In genomic region chr16:53061701-53062159, GRCh38 we compare ENCODE assay signal across 8 cellular contexts. TPM values are rescaled to one million over a fixed set of nuclear protein-coding genes. Genes with fewer than 3 reads are reported as not detected.
DNase-seq lines count a peak whose midpoint lies in the region; ATAC-seq, FAIRE-seq and TF ChIP-seq lines count a peak whose summit lies in the region.

No MANE protein-coding gene starts in this region.

- DNase-seq in NAMALWA (ENCODE audit: low spot score) (peak; percentile 69), H1 (ENCODE audit: low read depth in 1 of 2, low spot score in 2 of 2) (no peak), HPDE6-E6E7 (ENCODE audit: extremely low spot score) (no peak), HuH-7.5 (ENCODE audit: low spot score) (no peak), mesenchymal stem cell (no peak)
- DNase-seq in stimulated activated naive CD8-positive, alpha-beta T cell treated with anti-CD3 and anti-CD28 coated beads, Interleukin-15, Interleukin-2, amounts not matched to agents 100 U/mL and 50 U/mL, for 24 hours: peak; percentile 69

- 69% methylated on average over 3 of the region's 3 CpGs; no CpG with 5 or more reads in 1 of the 2 experiments for WGBS in H1 (ENCODE audit: extremely low coverage in 1 of 2, insufficient coverage in 1 of 2, insufficient read length in 1 of 2, insufficient replicate concordance in 2 of 2, low coverage in 1 of 2, low lambda C conversion rate in 2 of 2, missing lambda C conversion rate in 1 of 2), 2 experiments
- WGBS in mesenchymal stem cell: 96% methylated on average over 3 of the region's 3 CpGs

- H3K23me2 ChIP-seq in H1 (ENCODE audit: low read depth, low read length): no peaks in the 10 kb centered on the region; the same call in 1 of the 2 replicates

- no peak overlapping the region for H3K4ac ChIP-seq in H1 (replicated peaks; ENCODE audit: insufficient read length, low read depth, low read length)
- H3K4ac ChIP-seq in mesenchymal stem cell (ENCODE audit: low read depth in 1 of 2, low read length in 2 of 2): no peak overlapping the region

- no peak overlapping the region for H2AK5ac ChIP-seq in H1 (ENCODE audit: low read depth, low read length)
- H2AK5ac ChIP-seq in mesenchymal stem cell (ENCODE audit: low read length, severe bottlenecking): no peak overlapping the region

- no peak overlapping the region for H3K56ac ChIP-seq in H1 (replicated peaks; ENCODE audit: insufficient read length, low read depth, low read length)

- H2BK5ac ChIP-seq in H1 (ENCODE audit: low read depth, low read length): no peak overlapping the region
- no peak overlapping the region for H2BK5ac ChIP-seq in mesenchymal stem cell (ENCODE audit: low read depth, low read length, poor library complexity, severe bottlenecking)

- H3K27ac ChIP-seq in H1 (ENCODE audit: low read depth, low read length) (no peak overlapping the region), mesenchymal stem cell (ENCODE audit: low read length, poor library complexity, severe bottlenecking) (no peak overlapping the region)

- H3K23ac ChIP-seq in H1 (ENCODE audit: insufficient read length) (no peak overlapping the region), mesenchymal stem cell (ENCODE audit: low read length in 2 of 2) (no peak overlapping the region)

- TF ChIP-seq POLR2A in H1 (IDR thresholded peaks at IDR 0.05; ENCODE audit: control extremely low read depth in 1 of 2, low read depth in 2 of 2, low read length in 2 of 2): no peak

- H3K9ac ChIP-seq in H1 (replicated peaks in 1 of 4; ENCODE audit: extremely low read depth in 1 of 4, low read depth in 3 of 4, low read length in 3 of 4) (no peak overlapping the region), mesenchymal stem cell (ENCODE audit: low read length) (no peak overlapping the region)

- H3K4me1 ChIP-seq in H1 (replicated peaks in 1 of 4; ENCODE audit: control insufficient read depth in 3 of 4, insufficient read depth in 4 of 4, low read length in 3 of 4): peaks cover 0 to 6% (median 2%) of the 10 kb centered on the region in 4 experiments; a peak in 2 of 7 replicates
- peaks cover 9% of the 10 kb centered on the region for H3K4me1 ChIP-seq in mesenchymal stem cell (ENCODE audit: control insufficient read depth, insufficient read depth, low read depth, low read length)

- H3K79me1 ChIP-seq in H1 (ENCODE audit: low read depth, low read length): peaks cover 15% of the 10 kb centered on the region; the same call in 1 of the 2 replicates
- H3K79me1 ChIP-seq in mesenchymal stem cell (replicated peaks; ENCODE audit: low read length, poor library complexity, severe bottlenecking): peaks cover 37% of the 10 kb centered on the region

- H2BK120ac ChIP-seq in H1 (replicated peaks; ENCODE audit: low read depth, low read length) (no peak overlapping the region), mesenchymal stem cell (ENCODE audit: low read depth, low read length) (no peak overlapping the region)

- TF ChIP-seq EP300 in H1 (IDR thresholded peaks at IDR 0.05; ENCODE audit: borderline replicate concordance in 1 of 2, low read depth in 2 of 2, low read length in 2 of 2): no peak

- H4K8ac ChIP-seq in H1 (ENCODE audit: extremely low read depth, insufficient read depth, low read length) (peak overlapping the region; percentile 4; the same call in 1 of the 2 replicates), mesenchymal stem cell (ENCODE audit: low read length) (no peak overlapping the region)

- no peak overlapping the region for H4K91ac ChIP-seq in H1 (replicated peaks; ENCODE audit: insufficient read length, low read length)
- no peak overlapping the region for H4K91ac ChIP-seq in mesenchymal stem cell (ENCODE audit: low read length)

- no peak for TF ChIP-seq RAD21 in H1 (IDR thresholded peaks at IDR 0.05 in 1 of 2, conservative IDR thresholded peaks at IDR 0.05 in 1 of 2; ENCODE audit: low read depth in 2 of 2, low read length in 2 of 2)

- peaks cover 0 to 40% of the 10 kb centered on the region in 2 experiments; a peak in 2 of 4 replicates for H3K79me2 ChIP-seq in H1 (ENCODE audit: control insufficient read depth in 1 of 2, insufficient read depth in 2 of 2, low read length in 2 of 2)

- CTCF ChIA-PET in H1 (lab: Charles Lee; ENCODE audit: partially characterized antibody): interaction anchor here (0.7 to 1.5 kb wide), 2 partner anchors 30 to 1243 kb away, joined by 3 to 5 read pairs; no protein-coding TSS in a partner anchor

- no peak for TF ChIP-seq CTCF in H1 (IDR thresholded peaks at IDR 0.05; ENCODE audit: control extremely low read depth in 1 of 3, insufficient read depth in 1 of 3, low read depth in 1 of 3, low read length in 3 of 3)

- no peak overlapping the region for H3K4me2 ChIP-seq in H1 (ENCODE audit: insufficient read depth in 1 of 2, low read depth in 2 of 2, low read length in 2 of 2)
- H3K4me2 ChIP-seq in mesenchymal stem cell (ENCODE audit: low read length, poor library complexity, severe bottlenecking): no peak overlapping the region

- no peak overlapping the region for H2BK20ac ChIP-seq in H1 (ENCODE audit: low read length)

- ATAC-seq in GM18868 (IDR thresholded peaks at IDR 0.05; ENCODE audit: unreplicated experiment): peak; percentile 84
- peak; percentile 85 for ATAC-seq in HG02571 (IDR thresholded peaks at IDR 0.05; ENCODE audit: unreplicated experiment)
- peak; percentile 86 for ATAC-seq in stimulated activated naive CD8-positive, alpha-beta T cell treated with anti-CD3 and anti-CD28 coated beads, Interleukin-15, Interleukin-2, amounts not matched to agents 100 U/mL and 50 U/mL, for 24 hours

- H3K18ac ChIP-seq in H1 (ENCODE audit: extremely low read depth, low read length): no peak overlapping the region
- H3K18ac ChIP-seq in mesenchymal stem cell (ENCODE audit: low read depth in 1 of 2, low read length in 2 of 2): no peak overlapping the region

- H3K9me3 ChIP-seq in H1 (ENCODE audit: insufficient read depth in 2 of 2, low read depth in 1 of 2, low read length in 1 of 2) (no peaks in the 10 kb centered on the region), mesenchymal stem cell (ENCODE audit: control insufficient read depth, low read length) (no peaks in the 10 kb centered on the region)

- FAIRE-seq in H1 (lab: Jason Lieb, UNC): no peak

- POLR2A ChIA-PET in H1 (lab: Charles Lee; ENCODE audit: partially characterized antibody): interaction anchor here (0.9 kb wide), 1 partner anchor 31 kb away, joined by 3 read pairs; no protein-coding TSS in a partner anchor

- H3K27me3 ChIP-seq in H1 (replicated peaks in 1 of 4; ENCODE audit: control insufficient read depth in 3 of 4, extremely low read depth in 1 of 4, insufficient read depth in 3 of 4, low read length in 3 of 4) (no peaks in the 10 kb centered on the region), mesenchymal stem cell (ENCODE audit: control insufficient read depth in 1 of 2, insufficient read depth in 1 of 2, low read length in 2 of 2) (no peaks in the 10 kb centered on the region)

- H2BK12ac ChIP-seq in H1 (ENCODE audit: low read depth, low read length) (0 out of 2 replicates have a peak overlapping the region, but pooled peaks have one; percentile 7), mesenchymal stem cell (ENCODE audit: low read length in 2 of 2) (no peak overlapping the region)

- no peak overlapping the region for H2AFZ ChIP-seq in H1 (ENCODE audit: low read length)
- no peak overlapping the region for H2AFZ ChIP-seq in mesenchymal stem cell (ENCODE audit: low read depth, low read length)

- no peak overlapping the region for H3K14ac ChIP-seq in H1 (ENCODE audit: insufficient read length)
- H3K14ac ChIP-seq in mesenchymal stem cell (ENCODE audit: low read length in 2 of 2): no peak overlapping the region

- no peak overlapping the region for H4K5ac ChIP-seq in H1 (ENCODE audit: insufficient read length, low read depth, low read length)

- H3K36me3 ChIP-seq in H1 (ENCODE audit: control insufficient read depth in 2 of 4, insufficient read depth in 4 of 4, low read length in 3 of 4) (no peaks in the 10 kb centered on the region; a peak in 1 of 8 replicates), mesenchymal stem cell (ENCODE audit: control insufficient read depth in 1 of 2, insufficient read depth in 2 of 2, low read depth in 1 of 2, low read length in 2 of 2) (peaks cover 0 to 3% of the 10 kb centered on the region in 2 experiments)

- no peak overlapping the region for H2BK15ac ChIP-seq in H1 (ENCODE audit: low read length)
- H2BK15ac ChIP-seq in mesenchymal stem cell (ENCODE audit: low read depth, poor library complexity, severe bottlenecking): no peak overlapping the region

- H3K4me3 ChIP-seq in H1 (ENCODE audit: extremely low read depth in 1 of 4, insufficient read depth in 2 of 4, low read depth in 3 of 4, low read length in 4 of 4) (no peak overlapping the region), mesenchymal stem cell (ENCODE audit: insufficient read depth in 1 of 2, low read depth in 1 of 2, low read length in 2 of 2) (no peak overlapping the region)

- H4K20me1 ChIP-seq in H1 (replicated peaks in 1 of 2; ENCODE audit: control insufficient read depth in 1 of 2, insufficient read depth in 2 of 2, low read length in 2 of 2): no peaks in the 10 kb centered on the region

TF ChIP-seq in H1, 55 proteins besides CTCF, POLR2A, EP300 and RAD21 (continues in another document):
- TF ChIP-seq TCF12 (IDR thresholded peaks at IDR 0.05; ENCODE audit: low read depth, low read length) (no peak), CTBP2 (IDR thresholded peaks at IDR 0.05; ENCODE audit: borderline replicate concordance, insufficient read depth, insufficient read length, low read length) (no peak)

RNA-seq across cellular contexts. Expression of gene CHD9, which starts 6.9 kb away (rescaled TPM):
- 27.5 and 32.4 TPM in 2 replicates for total RNA-seq in H1 (2021; fragmentation: NEBNext Ultra II Directional; extraction: Animal tissue kit (Norgen Biotek cat#: 25700))
- 5.9 and 9.9 TPM in 2 replicates for polyA plus RNA-seq in H1 (2011; rRNA removed)
- polyA plus RNA-seq in H1 (2011; cell fraction: cytosol; rRNA removed): 12.8 TPM
- polyA plus RNA-seq in H1 (2011; cell fraction: nucleus; rRNA removed): 8.5 TPM
- 12.2 to 24.6 TPM (median 15.0 TPM) in 4 replicates for polyA plus RNA-seq in H1 (2012, experiment 1 of 2)
- 1.4 TPM for polyA plus RNA-seq in H1 (2012, experiment 2 of 2)
- 28.1 TPM for polyA plus RNA-seq in H1 (2013, experiment 1 of 2)
- 26.4 TPM for polyA plus RNA-seq in H1 (2013, experiment 2 of 2)
- polyA minus RNA-seq in H1 (2011; rRNA and poly(A)+ RNA removed): 73.8 and 104 TPM in 2 replicates
- polyA minus RNA-seq in H1 (2011; cell fraction: cytosol; rRNA and poly(A)+ RNA removed): 29.0 TPM
- polyA minus RNA-seq in H1 (2011; cell fraction: nucleus; rRNA and poly(A)+ RNA removed): 131 TPM
- 20.1 TPM for polyA plus RNA-seq in mesenchymal stem cell (2013, experiment 1 of 2)
- 23.7 TPM for polyA plus RNA-seq in mesenchymal stem cell (2013, experiment 2 of 2)

RNA-seq across cellular contexts. Expression of gene CHD9NB, which starts 9.0 kb away (rescaled TPM):
- 3.8 and 4.5 TPM in 2 replicates for total RNA-seq in H1 (2021; fragmentation: NEBNext Ultra II Directional; extraction: Animal tissue kit (Norgen Biotek cat#: 25700))
- polyA plus RNA-seq in H1 (2011; rRNA removed): 5.3 and 5.9 TPM in 2 replicates
- polyA plus RNA-seq in H1 (2011; cell fraction: cytosol; rRNA removed): 10.1 TPM
- 8.1 TPM for polyA plus RNA-seq in H1 (2011; cell fraction: nucleus; rRNA removed)
- polyA plus RNA-seq in H1 (2012, experiment 1 of 2): 6.7 to 11.2 TPM (median 9.3 TPM) in 4 replicates
- 6.5 TPM for polyA plus RNA-seq in H1 (2012, experiment 2 of 2)
- 3.1 TPM for polyA plus RNA-seq in H1 (2013, experiment 1 of 2)
- polyA plus RNA-seq in H1 (2013, experiment 2 of 2): 2.5 TPM
- polyA minus RNA-seq in H1 (2011; rRNA and poly(A)+ RNA removed): 9.4 and 12.5 TPM in 2 replicates
- 5.3 TPM for polyA minus RNA-seq in H1 (2011; cell fraction: cytosol; rRNA and poly(A)+ RNA removed)
- polyA minus RNA-seq in H1 (2011; cell fraction: nucleus; rRNA and poly(A)+ RNA removed): 29.4 TPM
- polyA plus RNA-seq in mesenchymal stem cell (2013, experiment 1 of 2): 1.2 TPM
- polyA plus RNA-seq in mesenchymal stem cell (2013, experiment 2 of 2): 1.00 TPM

Comparison
In these comparisons a context has a peak if more than half of its experiments do, and no peak if none do; other contexts are left out.
1. DNase-seq: peak in NAMALWA (single experiment) and stimulated activated naive CD8-positive, alpha-beta T cell treated with anti-CD3 and anti-CD28 coated beads, Interleukin-15, Interleukin-2, amounts not matched to agents 100 U/mL and 50 U/mL, for 24 hours (single experiment); none in H1 (0 of 2), HPDE6-E6E7 (single experiment), HuH-7.5 (single experiment) and mesenchymal stem cell (single experiment).
2. Peak in every context shown above with its lines, with median percentiles within 50 percentile points of each other: ATAC-seq.